In genomic region chr15:63048115-63048985, GRCh38 we compare ENCODE assay signal across 8 cellular contexts. TPM values are rescaled to one million over a fixed set of nuclear protein-coding genes. Genes with fewer than 3 reads are reported as not detected.
DNase-seq lines count a peak whose midpoint lies in the region; ATAC-seq and TF ChIP-seq lines count a peak whose summit lies in the region.

No MANE protein-coding gene starts in this region.

- WGBS in adrenal gland, 4 donors: 0 to 1% (median 0%) methylated on average over 1 to 87 of the region's 87 CpGs
- 1% methylated on average over 24 of the region's 87 CpGs for WGBS in prostate gland

- intact Hi-C loops in adrenal gland (cut with DNase I) (loop anchor here (5.0 to 10.0 kb wide), 4 partner anchors 34 to 266 kb away; no protein-coding TSS in a partner anchor), left cardiac atrium (cut with DNase I) (loop anchor here (2.0 to 10.0 kb wide), 4 partner anchors 44 to 266 kb away; no protein-coding TSS in a partner anchor), prostate gland (cut with DNase I) (loop anchor here (2.0 kb wide), 1 partner anchor 44 kb away; no protein-coding TSS in a partner anchor)

- TF ChIP-seq POLR2A in adrenal gland (IDR thresholded peaks at IDR 0.05) (peak; percentile 68 to 85), prostate gland (IDR thresholded peaks at IDR 0.05) (peak; percentile 63)

- H3K4me3 ChIP-seq in adrenal gland: peak overlapping the region; percentile 56 to 92 (median 88)
- peak overlapping the region; percentile 63 to 86 for H3K4me3 ChIP-seq in prostate gland

- no peaks in the 10 kb centered on the region for H3K27me3 ChIP-seq in adrenal gland
- H3K27me3 ChIP-seq in prostate gland (replicated peaks; ENCODE audit: insufficient read depth): no peaks in the 10 kb centered on the region

- H3K36me3 ChIP-seq in adrenal gland (replicated peaks in 1 of 2) (no peaks in the 10 kb centered on the region), prostate gland (no peaks in the 10 kb centered on the region)

- peak; percentile 91 for ATAC-seq in HG02759 (IDR thresholded peaks at IDR 0.05; ENCODE audit: unreplicated experiment)
- ATAC-seq in left cardiac atrium: peak; percentile 80 to 81

- H3K9me3 ChIP-seq in adrenal gland (replicated peaks in 1 of 3): no peaks in the 10 kb centered on the region
- no peaks in the 10 kb centered on the region for H3K9me3 ChIP-seq in prostate gland

- DNase-seq in NCI-H1105 treated with DMSO at 0.1 percent for 48 hours (lab: John Stamatoyannopoulos, UW) (peak; percentile 94), SW480 (ENCODE audit: low spot score) (peak; percentile 90), adrenal gland (peak; percentile 93 to 96 (median 94)), left cardiac atrium (peak; percentile 91), prostate gland (ENCODE audit: low spot score) (peak; percentile 89), ureter (ENCODE audit: low spot score) (peak; percentile 90)

- TF ChIP-seq CTCF in GM12874 (IDR thresholded peaks at IDR 0.05; ENCODE audit: insufficient read depth, low read depth, low read length) (peak; percentile 98), adrenal gland (IDR thresholded peaks at IDR 0.05) (peak; percentile 77 to 97 (median 94)), prostate gland (IDR thresholded peaks at IDR 0.05) (peak; percentile 96 to 97 (median 96))

- H3K27ac ChIP-seq in adrenal gland: peak overlapping the region; percentile 10 to 94 (median 81)
- peak overlapping the region; percentile 91 to 95 for H3K27ac ChIP-seq in prostate gland

- H3K4me1 ChIP-seq in adrenal gland (replicated peaks in 1 of 2) (peaks cover 43 to 57% of the 10 kb centered on the region in 2 donors), prostate gland (replicated peaks) (peaks cover 33% of the 10 kb centered on the region)

RNA-seq across cellular contexts. Expression of gene TPM1, which starts 5.8 kb away (rescaled TPM):
- total RNA-seq in adrenal gland (100 to 1,000 TPM in 6 of 8 donors, 10 to 100 TPM in 2; 81.8 to 217 (median 157) TPM), left cardiac atrium (1,000 to 10,000 TPM; 8,049 to 9,104 TPM), prostate gland (100 to 1,000 TPM; 564 to 629 TPM), ureter (737 TPM)
- polyA plus RNA-seq in adrenal gland: 100 to 1,000 TPM; 162 to 246 (median 205) TPM

Comparison
In these comparisons a context has a peak if more than half of its experiments do, and no peak if none do; other contexts are left out.
1. Peak in every context shown above with its lines: DNase-seq, ATAC-seq, H3K4me3 ChIP-seq and H3K27ac ChIP-seq.
2. RNA of gene TPM1, which starts 5.8 kb away (total RNA-seq): 8,049 to 9,104 TPM in left cardiac atrium; 737 TPM in ureter (single experiment), 564 to 629 TPM in prostate gland and 81.8 to 217 TPM in adrenal gland; every median in the first group is over 10 times any median in the second.